ENCODE assay signal across 7 cellular contexts in the genomic region with DNA sequence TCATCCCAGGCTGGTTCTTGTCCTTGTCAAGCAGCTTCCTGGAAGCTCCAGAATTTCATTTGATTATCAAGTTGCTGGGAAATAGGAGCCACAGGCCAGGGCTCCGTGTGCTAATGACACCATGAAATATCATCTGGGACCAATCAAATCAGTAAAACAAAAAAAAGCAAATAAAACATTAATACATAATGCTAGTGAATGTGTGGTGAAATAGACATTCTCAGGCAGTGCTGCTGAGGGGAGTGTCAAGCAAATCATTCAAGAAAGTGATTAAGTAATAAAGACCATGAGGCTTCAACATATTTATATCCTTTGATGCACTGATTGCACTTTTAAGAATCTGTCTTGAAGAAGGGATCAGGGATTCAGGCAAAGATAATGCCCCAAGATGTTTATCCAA.
"Had no signal": no experiment of that assay in that cellular context is flagged by ENCODE, and none has a peak within 500 bp of the region (broad histone marks: within the 10 kb centered on the region; RNA-seq: fewer than 3 reads in every experiment).

No MANE protein-coding gene starts in this region.

- H3K27ac Mint-ChIP-seq: GM23338, H9, IgD-negative memory B cell had no signal

- H3K36me3 Mint-ChIP-seq: IgD-negative memory B cell had no signal

- H3K9me3 Mint-ChIP-seq: GM23338, H9 had no signal

- H3K4me1 Mint-ChIP-seq: IgD-negative memory B cell had no signal

- DNase-seq: H9, HCEC 1CT, Kasumi-1, KG1 had no signal

- H3K4me3 ChIP-seq: GM23338 had no signal

- H3K4me3 Mint-ChIP-seq: GM23338, H9, IgD-negative memory B cell had no signal

- FAIRE-seq: HTR-8/SVneo had no signal

- ATAC-seq: GM23338 had no signal

- H3K4me2 ChIP-seq: GM23338 had no signal

- H2AFZ ChIP-seq: GM23338 had no signal
